ENCODE assay signal across 8 cellular contexts in genomic region chr3:69120879-69121464, GRCh38. TPM values are rescaled to one million over a fixed set of nuclear protein-coding genes. Genes with fewer than 3 reads are reported as not detected.
DNase-seq lines count a peak whose midpoint lies in the region; ATAC-seq, FAIRE-seq and TF ChIP-seq lines count a peak whose summit lies in the region.

No MANE protein-coding gene starts in this region.

- H3K27me3 ChIP-seq in gastroesophageal sphincter: no peaks in the 10 kb centered on the region

- peak; percentile 94 for FAIRE-seq in D721Med (lab: Jason Lieb, UNC)

- TF ChIP-seq EP300 in gastroesophageal sphincter (IDR thresholded peaks at IDR 0.05): no peak

- ATAC-seq in GM21367 (IDR thresholded peaks at IDR 0.05; ENCODE audit: unreplicated experiment): peak; percentile 94
- ATAC-seq in gastroesophageal sphincter: no peak

- DNase-seq in D721Med (ENCODE audit: insufficient read length, low spot score) (peak; percentile 16), RPMI8226 (peak; percentile 81), pons (ENCODE audit: low spot score) (peak; percentile 94), ureter (ENCODE audit: low spot score) (peak; percentile 83)
- DNase-seq in Jurkat, Clone E6-1 (ENCODE audit: low read depth, low spot score): peak; percentile 88
- peak; percentile 69 for DNase-seq in activated T-helper 2 cell treated with anti-CD3 and anti-CD28 coated beads, Interferon-gamma antibody, Interleukin-2, Interleukin-4, amounts not matched to agents 10 μg/mL and 5 μg/mL and 100 μg/mL, durations not matched to agents 14 hours and 24 hours and 36 hours (ENCODE audit: low spot score)

- no peak overlapping the region for H3K4me3 Mint-ChIP-seq in activated T-helper 2 cell treated with anti-CD3 and anti-CD28 coated beads, Interferon-gamma antibody, Interleukin-2, Interleukin-4, amounts not matched to agents 10 μg/mL and 5 μg/mL and 100 μg/mL, durations not matched to agents 14 hours and 24 hours and 36 hours (ENCODE audit: low read depth)

- no peaks in the 10 kb centered on the region for H3K36me3 ChIP-seq in gastroesophageal sphincter

- intact Hi-C loops in activated T-helper 2 cell treated with anti-CD3 and anti-CD28 coated beads, Interferon-gamma antibody, Interleukin-2, Interleukin-4, amounts not matched to agents 10 μg/mL and 5 μg/mL and 100 μg/mL, durations not matched to agents 14 hours and 24 hours and 36 hours (cut with micrococcal nuclease): loop anchor here (1.0 to 5.0 kb wide), 3 partner anchors 41 to 306 kb away; no protein-coding TSS in a partner anchor

- no peaks in the 10 kb centered on the region for H3K9me3 Mint-ChIP-seq in activated T-helper 2 cell treated with anti-CD3 and anti-CD28 coated beads, Interferon-gamma antibody, Interleukin-2, Interleukin-4, amounts not matched to agents 10 μg/mL and 5 μg/mL and 100 μg/mL, durations not matched to agents 14 hours and 24 hours and 36 hours

- no peak overlapping the region for H3K4me3 ChIP-seq in Jurkat, Clone E6-1 (ENCODE audit: low read length)
- peak overlapping the region; percentile 18 to 36 for H3K4me3 ChIP-seq in gastroesophageal sphincter

- H3K4me1 Mint-ChIP-seq in activated T-helper 2 cell treated with anti-CD3 and anti-CD28 coated beads, Interferon-gamma antibody, Interleukin-2, Interleukin-4, amounts not matched to agents 10 μg/mL and 5 μg/mL and 100 μg/mL, durations not matched to agents 14 hours and 24 hours and 36 hours (ENCODE audit: low read depth): peaks cover 4% of the 10 kb centered on the region

- TF ChIP-seq CTCF in D721Med (IDR thresholded peaks at IDR 0.05; ENCODE audit: insufficient read depth, missing control alignments) (peak; percentile 92), gastroesophageal sphincter (IDR thresholded peaks at IDR 0.05) (peak; percentile 81 to 93 (median 87))

- peaks cover 0 to 17% (median 0%) of the 10 kb centered on the region in 3 donors for H3K4me1 ChIP-seq in gastroesophageal sphincter

- H3K36me3 Mint-ChIP-seq in activated T-helper 2 cell treated with anti-CD3 and anti-CD28 coated beads, Interferon-gamma antibody, Interleukin-2, Interleukin-4, amounts not matched to agents 10 μg/mL and 5 μg/mL and 100 μg/mL, durations not matched to agents 14 hours and 24 hours and 36 hours (ENCODE audit: low read depth): no peaks in the 10 kb centered on the region

- TF ChIP-seq POLR2A in gastroesophageal sphincter (IDR thresholded peaks at IDR 0.05): no peak

- H3K27ac ChIP-seq in gastroesophageal sphincter: peak overlapping the region in 2 of 4 donors; percentile 38 to 65

- no peaks in the 10 kb centered on the region for H3K9me3 ChIP-seq in gastroesophageal sphincter

- H3K27ac Mint-ChIP-seq in activated T-helper 2 cell treated with anti-CD3 and anti-CD28 coated beads, Interferon-gamma antibody, Interleukin-2, Interleukin-4, amounts not matched to agents 10 μg/mL and 5 μg/mL and 100 μg/mL, durations not matched to agents 14 hours and 24 hours and 36 hours: no peak overlapping the region

- 0% methylated on average over 1 of the region's 1 CpG for WGBS in gastroesophageal sphincter (ENCODE audit: low coverage in 1 of 2), 2 donors

- H3K27me3 Mint-ChIP-seq in activated T-helper 2 cell treated with anti-CD3 and anti-CD28 coated beads, Interferon-gamma antibody, Interleukin-2, Interleukin-4, amounts not matched to agents 10 μg/mL and 5 μg/mL and 100 μg/mL, durations not matched to agents 14 hours and 24 hours and 36 hours (ENCODE audit: low read depth): peaks cover 5% of the 10 kb centered on the region

RNA-seq across cellular contexts. Expression of gene LMOD3, which starts 1.4 kb away (rescaled TPM):
- polyA plus RNA-seq in Jurkat, Clone E6-1 (2012; ENCODE audit: insufficient read depth, insufficient read length): not detected
- not detected in 2 replicates for total RNA-seq in activated T-helper 2 cell treated with anti-CD3 and anti-CD28 coated beads, Interferon-gamma antibody, Interleukin-2, Interleukin-4, amounts not matched to agents 10 μg/mL and 5 μg/mL and 100 μg/mL, durations not matched to agents 14 hours and 24 hours and 36 hours
- total RNA-seq in gastroesophageal sphincter (1 to 10 TPM in 3 of 4 donors, under 1 TPM in 1; 0.99 to 4.0 (median 2.6) TPM), ureter (0.13 TPM)

RNA-seq across cellular contexts. Expression of gene ARL6IP5, which starts 36.2 kb away (rescaled TPM):
- 73.4 TPM for polyA plus RNA-seq in Jurkat, Clone E6-1 (2012; ENCODE audit: insufficient read depth, insufficient read length)
- total RNA-seq in activated T-helper 2 cell treated with anti-CD3 and anti-CD28 coated beads, Interferon-gamma antibody, Interleukin-2, Interleukin-4, amounts not matched to agents 10 μg/mL and 5 μg/mL and 100 μg/mL, durations not matched to agents 14 hours and 24 hours and 36 hours: 124 and 127 TPM in 2 replicates
- 100 to 1,000 TPM; 153 to 184 (median 170) TPM for total RNA-seq in gastroesophageal sphincter
- total RNA-seq in ureter: 106 TPM

RNA-seq across cellular contexts. Expression of gene UBA3, which starts 40.8 kb away (rescaled TPM):
- polyA plus RNA-seq in Jurkat, Clone E6-1 (2012; ENCODE audit: insufficient read depth, insufficient read length): 97.8 TPM
- total RNA-seq in activated T-helper 2 cell treated with anti-CD3 and anti-CD28 coated beads, Interferon-gamma antibody, Interleukin-2, Interleukin-4, amounts not matched to agents 10 μg/mL and 5 μg/mL and 100 μg/mL, durations not matched to agents 14 hours and 24 hours and 36 hours: 95.8 and 109 TPM in 2 replicates
- total RNA-seq in gastroesophageal sphincter: 10 to 100 TPM; 49.8 to 67.6 (median 54.7) TPM
- 72.4 TPM for total RNA-seq in ureter

Comparison
In these comparisons a context has a peak if more than half of its experiments do, and no peak if none do; other contexts are left out.
1. DNase-seq: peak in every context shown above with its lines; median percentile 94 in pons; 88 in Jurkat, Clone E6-1; 83 in ureter; 81 in RPMI8226; 69 in activated T-helper 2 cell treated with anti-CD3 and anti-CD28 coated beads, Interferon-gamma antibody, Interleukin-2, Interleukin-4, amounts not matched to agents 10 μg/mL and 5 μg/mL and 100 μg/mL, durations not matched to agents 14 hours and 24 hours and 36 hours; 16 in D721Med.